In genomic region chr16:19933740-19934139, GRCh38 we compare ENCODE assay signal across 17 cellular contexts. TPM values are rescaled to one million over a fixed set of nuclear protein-coding genes. Genes with fewer than 3 reads are reported as not detected.
DNase-seq lines count a peak whose midpoint lies in the region; ATAC-seq, FAIRE-seq and TF ChIP-seq lines count a peak whose summit lies in the region.
"Had no signal": no experiment of that assay in that cellular context is flagged by ENCODE, and none has a peak within 500 bp of the region (broad histone marks: within the 10 kb centered on the region; RNA-seq: fewer than 3 reads in every experiment).

No MANE protein-coding gene starts in this region.

- FAIRE-seq in K562 (lab: Jason Lieb, UNC): no peak
- FAIRE-seq: GM12892, GM19239, H54 had no signal

- H3K27ac ChIP-seq in K562 (ENCODE audit: extremely low read depth, low read depth, low read length) (no peak overlapping the region), testis (no peak overlapping the region)
- H3K27ac ChIP-seq: 22Rv1 had no signal

- in situ Hi-C loops in K562 (cut with MboI): no loop called here

- CTCF ChIA-PET in K562 (lab: Yijun Ruan, JAX; ENCODE audit: low intra/inter-chr PET ratio): no interaction called here

- no peaks in the 10 kb centered on the region for H3K9me3 Mint-ChIP-seq in activated naive CD8-positive, alpha-beta T cell (ENCODE audit: low read depth)
- H3K9me3 Mint-ChIP-seq in activated naive CD8-positive, alpha-beta T cell treated with anti-CD3 and anti-CD28 coated beads for 36 hours: no peaks in the 10 kb centered on the region
- H3K9me3 Mint-ChIP-seq: CD8-positive, alpha-beta T cell had no signal

- no peak overlapping the region for H3K4me3 Mint-ChIP-seq in activated naive CD8-positive, alpha-beta T cell
- no peak overlapping the region for H3K4me3 Mint-ChIP-seq in activated naive CD8-positive, alpha-beta T cell treated with anti-CD3 and anti-CD28 coated beads for 36 hours
- H3K4me3 Mint-ChIP-seq: CD14-positive monocyte; CD8-positive, alpha-beta T cell had no signal

- no peaks in the 10 kb centered on the region; the same call in 1 of the 2 replicates for H4K20me1 ChIP-seq in K562 (replicated peaks; ENCODE audit: control insufficient read depth, insufficient read depth, low read length)

- TF ChIP-seq POLR2A in K562 (conservative IDR thresholded peaks at IDR 0.05) (no peak), testis (IDR thresholded peaks at IDR 0.05) (no peak)

- ATAC-seq in K562: no peak
- ATAC-seq in HG03439 (IDR thresholded peaks at IDR 0.05; ENCODE audit: unreplicated experiment): no peak
- ATAC-seq: CD8-positive, alpha-beta T cell had no signal

- no peak for TF ChIP-seq EP300 in K562 (IDR thresholded peaks at IDR 0.05; ENCODE audit: low read length)

- no peaks in the 10 kb centered on the region for H3K36me3 Mint-ChIP-seq in activated naive CD8-positive, alpha-beta T cell
- H3K36me3 Mint-ChIP-seq in activated naive CD8-positive, alpha-beta T cell treated with anti-CD3 and anti-CD28 coated beads for 36 hours: no peaks in the 10 kb centered on the region
- H3K36me3 Mint-ChIP-seq: CD14-positive monocyte; CD8-positive, alpha-beta T cell had no signal

- POLR2A ChIA-PET in K562 (lab: Yijun Ruan, JAX): no interaction called here

- H3K4me1 ChIP-seq in K562 (replicated peaks in 1 of 2; ENCODE audit: control insufficient read depth in 2 of 2, insufficient read depth in 2 of 2, low read length in 2 of 2): no peaks in the 10 kb centered on the region
- no peaks in the 10 kb centered on the region for H3K4me1 ChIP-seq in testis

- 2% methylated on average over 6 of the region's 6 CpGs for WGBS in K562 (ENCODE audit: insufficient coverage, low coverage, missing lambda C conversion rate)
- 51% methylated on average over 6 of the region's 6 CpGs for WGBS in testis, 2 donors

- intact Hi-C loops in K562 (cut with micrococcal nuclease): loop anchor here (2.0 kb wide), 1 partner anchor 23 kb away; no protein-coding TSS in a partner anchor
- intact Hi-C loops in testis (cut with DNase I; ENCODE audit: low total_unique reads): no loop called here

- H3K79me2 ChIP-seq in K562 (ENCODE audit: control insufficient read depth, insufficient read depth, low read length): no peaks in the 10 kb centered on the region

- H3K36me3 ChIP-seq in K562 (ENCODE audit: control insufficient read depth, insufficient read depth, low read length): no peaks in the 10 kb centered on the region
- H3K36me3 ChIP-seq in testis (ENCODE audit: low read depth, missing control alignments): no peaks in the 10 kb centered on the region

- no peaks in the 10 kb centered on the region for H3K9me3 ChIP-seq in K562 (replicated peaks; ENCODE audit: control insufficient read depth, insufficient read depth, low read depth, low read length)
- H3K9me3 ChIP-seq in testis: no peaks in the 10 kb centered on the region

- no peak overlapping the region for H3K4me2 ChIP-seq in K562 (ENCODE audit: insufficient read depth, low read length)

- H3K9me1 ChIP-seq in K562 (ENCODE audit: control insufficient read depth, insufficient read depth, low read length): no peaks in the 10 kb centered on the region

- no peak overlapping the region for H3K9ac ChIP-seq in K562 (ENCODE audit: insufficient read depth in 1 of 2, low read depth in 2 of 2, low read length in 2 of 2)

- peaks cover 8% of the 10 kb centered on the region for H3K27me3 Mint-ChIP-seq in activated naive CD8-positive, alpha-beta T cell
- H3K27me3 Mint-ChIP-seq in activated naive CD8-positive, alpha-beta T cell treated with anti-CD3 and anti-CD28 coated beads for 36 hours: peaks cover 11% of the 10 kb centered on the region

- H2AFZ ChIP-seq in K562 (ENCODE audit: low read depth, low read length): no peak overlapping the region

- no peak for TF ChIP-seq CTCF in K562 (IDR thresholded peaks at IDR 0.05 in 2 of 3, conservative IDR thresholded peaks at IDR 0.05 in 1 of 3; ENCODE audit: insufficient read depth in 2 of 3, low read depth in 1 of 3, low read length in 3 of 3)
- no peak for TF ChIP-seq CTCF in testis (IDR thresholded peaks at IDR 0.05)

- no peak for TF ChIP-seq RAD21 in K562 (CRISPR knock-in tag; conservative IDR thresholded peaks at IDR 0.05 in 1 of 2, IDR thresholded peaks at IDR 0.05 in 1 of 2)

- H3K27ac Mint-ChIP-seq in activated naive CD8-positive, alpha-beta T cell: peak overlapping the region; percentile 30
- no peak overlapping the region for H3K27ac Mint-ChIP-seq in activated naive CD8-positive, alpha-beta T cell treated with anti-CD3 and anti-CD28 coated beads for 36 hours
- H3K27ac Mint-ChIP-seq: CD14-positive monocyte; CD8-positive, alpha-beta T cell had no signal

- no TSS peak for BruUV-seq in K562 (replicated peaks; lab: Mats Ljungman, UMichigan)

- H3K4me3 ChIP-seq in K562 (no peak overlapping the region), testis (no peak overlapping the region)

- no peak for DNase-seq in activated naive CD8-positive, alpha-beta T cell treated with anti-CD3 and anti-CD28 coated beads for 36 hours
- DNase-seq in K562 (ENCODE audit: extremely low read depth in 1 of 4, low spot score in 3 of 4) (peak in 3 of 4 experiments; percentile 58 to 64 (median 60)), iPS DF 19.7 (ENCODE audit: low read depth, low spot score) (peak; percentile 17), testis (peak; percentile 19), NCI-H187 (lab: John Stamatoyannopoulos, UW) (no peak), amniotic stem cell (lab: John Stamatoyannopoulos, UW) (no peak)
- DNase-seq: CD8-positive, alpha-beta T cell; COR-L47; DND-41; GDM1 had no signal

- H3K27me3 ChIP-seq in K562 (ENCODE audit: control insufficient read depth in 2 of 2, insufficient read depth in 2 of 2, low read length in 2 of 2): peaks cover 5 to 13% of the 10 kb centered on the region in 2 experiments; a peak in 3 of 5 replicates
- H3K27me3 ChIP-seq in testis: no peaks in the 10 kb centered on the region

- no peaks in the 10 kb centered on the region for H3K4me1 Mint-ChIP-seq in activated naive CD8-positive, alpha-beta T cell (ENCODE audit: low read depth)
- H3K4me1 Mint-ChIP-seq in activated naive CD8-positive, alpha-beta T cell treated with anti-CD3 and anti-CD28 coated beads for 36 hours: no peaks in the 10 kb centered on the region
- H3K4me1 Mint-ChIP-seq: CD14-positive monocyte had no signal

TF ChIP-seq in K562, 482 proteins besides CTCF, POLR2A, EP300 and RAD21:
- no peak for TF ChIP-seq ZNF778 (CRISPR knock-in tag; IDR thresholded peaks at IDR 0.05)
- TF ChIP-seq USF1 (CRISPR knock-in tag; IDR thresholded peaks at IDR 0.05): 0 out of 2 replicates have a peak, but pooled peaks have one; percentile 39
- TF ChIP-seq ZNF561 (CRISPR knock-in tag; conservative IDR thresholded peaks at IDR 0.05): no peak
- TF ChIP-seq USF2 (CRISPR knock-in tag; IDR thresholded peaks at IDR 0.05): peak; percentile 62
- TF ChIP-seq CBFA2T2 (conservative IDR thresholded peaks at IDR 0.05): no peak
- peak; percentile 43; the same call in 1 of the 2 replicates for TF ChIP-seq RAD51 (IDR thresholded peaks at IDR 0.05; ENCODE audit: borderline replicate concordance, low read depth)
- no peak for TF ChIP-seq ZNF584 (CRISPR knock-in tag; IDR thresholded peaks at IDR 0.05; ENCODE audit: low read depth)
- no peak for TF ChIP-seq CREM (IDR thresholded peaks at IDR 0.05; ENCODE audit: low read depth)
- TF ChIP-seq SMARCA4 (IDR thresholded peaks at IDR 0.05): no peak
- peak; percentile 22 for TF ChIP-seq NFYB (IDR thresholded peaks at IDR 0.05; ENCODE audit: extremely low read depth, insufficient read length)

RNA-seq across cellular contexts. Expression of gene GPRC5B, which starts 49.1 kb away (rescaled TPM):
- under 1 TPM; 0.14 to 0.30 TPM for total RNA-seq in activated naive CD8-positive, alpha-beta T cell treated with anti-CD3 and anti-CD28 coated beads for 36 hours
- total RNA-seq in K562 (2011; cell fraction: chromatin; rRNA removed; ENCODE audit: low replicate concordance): 4.4 and 10.7 TPM in 2 replicates
- 5.5 and 7.8 TPM in 2 replicates for total RNA-seq in K562 (2011; cell fraction: nucleolus; rRNA removed)
- total RNA-seq in K562 (2011; cell fraction: nucleoplasm; rRNA removed): 7.6 and 12.2 TPM in 2 replicates
- total RNA-seq in K562 (2014; rRNA removed): 0.68 and 0.94 TPM in 2 replicates
- 1.1 and 1.2 TPM in 2 replicates for total RNA-seq in K562 (2014; rRNA removed; fragmentation: Illumina TruSeq; extraction: Trizol)
- 0.57 and 0.65 TPM in 2 replicates for total RNA-seq in K562 (2015; rRNA removed; fragmentation: Illumina TruSeq; extraction: Trizol)
- total RNA-seq in K562 (2021): 2.3 and 3.3 TPM in 2 replicates
- polyA plus RNA-seq in K562 (2011; rRNA removed): 3.9 and 5.5 TPM in 2 replicates
- 3.9 and 11.0 TPM in 2 replicates for polyA plus RNA-seq in K562 (2011; cell fraction: cytosol; rRNA removed)
- 5.5 and 6.6 TPM in 2 replicates for polyA plus RNA-seq in K562 (2011; cell fraction: nucleus; rRNA removed)
- 2.0 and 2.3 TPM in 2 replicates for polyA plus RNA-seq in K562 (2012)
- polyA plus RNA-seq in K562 (2014; fragmentation: Illumina TruSeq; extraction: Trizol): 2.6 and 3.3 TPM in 2 replicates
- 1 to 10 TPM; 1.1 to 1.3 TPM for polyA plus RNA-seq in K562 (2014; fragmentation: Nextera tagmentation; extraction: Ambion mirVana)
- polyA plus RNA-seq in K562 (2014; rRNA removed): 2.1 and 3.3 TPM in 2 replicates
- polyA minus RNA-seq in K562 (2011; rRNA and poly(A)+ RNA removed): 1.8 and 3.3 TPM in 2 replicates
- polyA minus RNA-seq in K562 (2011; cell fraction: cytosol; rRNA and poly(A)+ RNA removed): 2.4 and 3.4 TPM in 2 replicates
- polyA minus RNA-seq in K562 (2011; cell fraction: nucleus; rRNA and poly(A)+ RNA removed): 2.3 and 2.7 TPM in 2 replicates
- 100 to 1,000 TPM; 195 to 303 TPM for total RNA-seq in testis
- 144 TPM for polyA plus RNA-seq in testis (ENCODE audit: insufficient read depth, low read depth, low replicate concordance)

Comparison
In these comparisons a context has a peak if more than half of its experiments do, and no peak if none do; other contexts are left out.
1. DNase-seq: peak in K562 (3 of 4), iPS DF 19.7 (single experiment) and testis (single experiment); none in activated naive CD8-positive, alpha-beta T cell treated with anti-CD3 and anti-CD28 coated beads for 36 hours (single experiment), NCI-H187 (0 of 2) and amniotic stem cell (single experiment).
2. RNA of gene GPRC5B, which starts 49.1 kb away (total RNA-seq): 195 to 303 TPM in testis; 0.57 to 12.2 TPM in K562 and 0.14 to 0.30 TPM in activated naive CD8-positive, alpha-beta T cell treated with anti-CD3 and anti-CD28 coated beads for 36 hours; every median in the first group is over 10 times any median in the second.